Comparison of ENCODE assay signal across 2 cellular contexts in the genomic region with DNA sequence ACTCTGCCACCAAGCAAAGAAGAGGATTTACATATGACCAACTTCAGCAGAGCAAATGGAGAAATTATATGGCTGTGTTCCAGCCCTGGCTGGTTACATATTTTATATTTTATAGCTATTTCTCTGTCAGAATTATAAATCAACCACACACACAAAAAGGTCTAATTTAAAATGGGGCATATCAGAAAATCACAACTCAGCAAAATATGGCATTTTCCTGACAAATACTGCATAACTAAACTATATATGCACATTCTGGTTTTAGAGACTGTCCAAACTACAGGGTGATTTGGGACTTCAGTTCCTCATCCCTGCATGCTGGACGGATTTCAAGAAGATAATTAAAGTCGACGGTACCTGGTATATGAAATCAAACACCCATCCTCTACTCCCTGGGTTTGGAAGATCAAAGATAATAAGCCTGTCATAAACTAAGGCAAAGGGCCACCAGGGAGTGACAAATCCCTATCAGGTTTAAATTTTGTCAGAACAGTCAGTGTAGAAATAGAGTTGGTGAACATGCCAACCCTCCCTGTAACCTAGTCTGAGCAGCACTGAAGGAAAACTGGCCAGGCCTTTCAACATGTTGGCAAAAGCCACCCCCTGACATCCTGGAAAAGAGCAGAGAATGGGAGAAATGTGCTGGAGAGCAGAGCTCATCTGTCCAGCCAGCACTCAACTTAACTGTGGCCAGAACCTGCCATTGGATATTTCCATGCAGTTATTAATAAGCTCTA.
A peak's percentile ranks its signal among the peaks of the same experiment; 100 is the strongest.
TF ChIP-seq lines count a peak whose summit lies in the region.

No MANE protein-coding gene starts in this region.

TF ChIP-seq in IMR-90, 13 proteins besides CTCF, POLR2A, EP300 and RAD21:
- TF ChIP-seq MAFK (IDR thresholded peaks at IDR 0.05; ENCODE audit: low read depth, low read length), result peak; percentile 73
- TF ChIP-seq, protein P1, sequence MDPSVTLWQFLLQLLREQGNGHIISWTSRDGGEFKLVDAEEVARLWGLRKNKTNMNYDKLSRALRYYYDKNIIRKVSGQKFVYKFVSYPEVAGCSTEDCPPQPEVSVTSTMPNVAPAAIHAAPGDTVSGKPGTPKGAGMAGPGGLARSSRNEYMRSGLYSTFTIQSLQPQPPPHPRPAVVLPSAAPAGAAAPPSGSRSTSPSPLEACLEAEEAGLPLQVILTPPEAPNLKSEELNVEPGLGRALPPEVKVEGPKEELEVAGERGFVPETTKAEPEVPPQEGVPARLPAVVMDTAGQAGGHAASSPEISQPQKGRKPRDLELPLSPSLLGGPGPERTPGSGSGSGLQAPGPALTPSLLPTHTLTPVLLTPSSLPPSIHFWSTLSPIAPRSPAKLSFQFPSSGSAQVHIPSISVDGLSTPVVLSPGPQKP (IDR thresholded peaks at IDR 0.05; ENCODE audit: borderline replicate concordance, low read depth, low read length), result no peak

TF ChIP-seq in HepG2, 621 proteins besides CTCF, POLR2A, EP300 and RAD21:
- TF ChIP-seq TEAD3 (CRISPR knock-in tag; optimal IDR thresholded peaks at IDR 0.05; ENCODE audit: borderline replicate concordance) (no peak), ATF7-NPFF (CRISPR knock-in tag; IDR thresholded peaks at IDR 0.05; ENCODE audit: low read depth) (no peak), SMC3 (IDR thresholded peaks at IDR 0.05; ENCODE audit: low read length) (0 out of 2 replicates have a peak, but pooled peaks have one; percentile 7), TMF1 (CRISPR knock-in tag; IDR thresholded peaks at IDR 0.05; ENCODE audit: low read depth) (no peak), MTF1 (CRISPR knock-in tag; IDR thresholded peaks at IDR 0.05) (no peak), LCORL (IDR thresholded peaks at IDR 0.05) (no peak), LCORL (CRISPR knock-in tag; IDR thresholded peaks at IDR 0.05) (no peak), ZNF12 (CRISPR knock-in tag; IDR thresholded peaks at IDR 0.05) (no peak), NBN (conservative IDR thresholded peaks at IDR 0.05) (no peak), NFE2L1 (CRISPR knock-in tag; IDR thresholded peaks at IDR 0.05; ENCODE audit: borderline replicate concordance) (no peak), ZNF75D (CRISPR knock-in tag; IDR thresholded peaks at IDR 0.05; ENCODE audit: borderline replicate concordance) (no peak), MAFF (IDR thresholded peaks at IDR 0.05; ENCODE audit: low read depth, low read length) (peak; percentile 84), MAFK (conservative IDR thresholded peaks at IDR 0.05 in 1 of 2, IDR thresholded peaks at IDR 0.05 in 1 of 2; ENCODE audit: low read length in 2 of 2) (peak; percentile 78 to 88), NR1H2 (CRISPR knock-in tag; IDR thresholded peaks at IDR 0.05; ENCODE audit: borderline replicate concordance, low read depth) (no peak), ZNF558 (CRISPR knock-in tag; IDR thresholded peaks at IDR 0.05; ENCODE audit: borderline replicate concordance) (no peak), CEBPG (CRISPR knock-in tag; IDR thresholded peaks at IDR 0.05) (no peak), RARG (CRISPR knock-in tag; IDR thresholded peaks at IDR 0.05; ENCODE audit: low read depth) (no peak), TAF15 (IDR thresholded peaks at IDR 0.05; ENCODE audit: low read depth, low read length, poor library complexity, severe bottlenecking) (no peak), PPARG (CRISPR knock-in tag; conservative IDR thresholded peaks at IDR 0.05) (no peak), SP4 (CRISPR knock-in tag; IDR thresholded peaks at IDR 0.05) (no peak), TP53 (CRISPR knock-in tag; conservative IDR thresholded peaks at IDR 0.05) (no peak), STAG1 (CRISPR knock-in tag; IDR thresholded peaks at IDR 0.05) (peak; percentile 36)
- TF ChIP-seq, protein P2, sequence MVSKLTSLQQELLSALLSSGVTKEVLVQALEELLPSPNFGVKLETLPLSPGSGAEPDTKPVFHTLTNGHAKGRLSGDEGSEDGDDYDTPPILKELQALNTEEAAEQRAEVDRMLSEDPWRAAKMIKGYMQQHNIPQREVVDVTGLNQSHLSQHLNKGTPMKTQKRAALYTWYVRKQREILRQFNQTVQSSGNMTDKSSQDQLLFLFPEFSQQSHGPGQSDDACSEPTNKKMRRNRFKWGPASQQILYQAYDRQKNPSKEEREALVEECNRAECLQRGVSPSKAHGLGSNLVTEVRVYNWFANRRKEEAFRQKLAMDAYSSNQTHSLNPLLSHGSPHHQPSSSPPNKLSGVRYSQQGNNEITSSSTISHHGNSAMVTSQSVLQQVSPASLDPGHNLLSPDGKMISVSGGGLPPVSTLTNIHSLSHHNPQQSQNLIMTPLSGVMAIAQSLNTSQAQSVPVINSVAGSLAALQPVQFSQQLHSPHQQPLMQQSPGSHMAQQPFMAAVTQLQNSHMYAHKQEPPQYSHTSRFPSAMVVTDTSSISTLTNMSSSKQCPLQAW (CRISPR knock-in tag; IDR thresholded peaks at IDR 0.05), result no peak
- TF ChIP-seq, protein P3, sequence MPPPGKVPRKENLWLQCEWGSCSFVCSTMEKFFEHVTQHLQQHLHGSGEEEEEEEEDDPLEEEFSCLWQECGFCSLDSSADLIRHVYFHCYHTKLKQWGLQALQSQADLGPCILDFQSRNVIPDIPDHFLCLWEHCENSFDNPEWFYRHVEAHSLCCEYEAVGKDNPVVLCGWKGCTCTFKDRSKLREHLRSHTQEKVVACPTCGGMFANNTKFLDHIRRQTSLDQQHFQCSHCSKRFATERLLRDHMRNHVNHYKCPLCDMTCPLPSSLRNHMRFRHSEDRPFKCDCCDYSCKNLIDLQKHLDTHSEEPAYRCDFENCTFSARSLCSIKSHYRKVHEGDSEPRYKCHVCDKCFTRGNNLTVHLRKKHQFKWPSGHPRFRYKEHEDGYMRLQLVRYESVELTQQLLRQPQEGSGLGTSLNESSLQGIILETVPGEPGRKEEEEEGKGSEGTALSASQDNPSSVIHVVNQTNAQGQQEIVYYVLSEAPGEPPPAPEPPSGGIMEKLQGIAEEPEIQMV (CRISPR knock-in tag; IDR thresholded peaks at IDR 0.05; ENCODE audit: low read depth), result no peak
- TF ChIP-seq, protein P4, sequence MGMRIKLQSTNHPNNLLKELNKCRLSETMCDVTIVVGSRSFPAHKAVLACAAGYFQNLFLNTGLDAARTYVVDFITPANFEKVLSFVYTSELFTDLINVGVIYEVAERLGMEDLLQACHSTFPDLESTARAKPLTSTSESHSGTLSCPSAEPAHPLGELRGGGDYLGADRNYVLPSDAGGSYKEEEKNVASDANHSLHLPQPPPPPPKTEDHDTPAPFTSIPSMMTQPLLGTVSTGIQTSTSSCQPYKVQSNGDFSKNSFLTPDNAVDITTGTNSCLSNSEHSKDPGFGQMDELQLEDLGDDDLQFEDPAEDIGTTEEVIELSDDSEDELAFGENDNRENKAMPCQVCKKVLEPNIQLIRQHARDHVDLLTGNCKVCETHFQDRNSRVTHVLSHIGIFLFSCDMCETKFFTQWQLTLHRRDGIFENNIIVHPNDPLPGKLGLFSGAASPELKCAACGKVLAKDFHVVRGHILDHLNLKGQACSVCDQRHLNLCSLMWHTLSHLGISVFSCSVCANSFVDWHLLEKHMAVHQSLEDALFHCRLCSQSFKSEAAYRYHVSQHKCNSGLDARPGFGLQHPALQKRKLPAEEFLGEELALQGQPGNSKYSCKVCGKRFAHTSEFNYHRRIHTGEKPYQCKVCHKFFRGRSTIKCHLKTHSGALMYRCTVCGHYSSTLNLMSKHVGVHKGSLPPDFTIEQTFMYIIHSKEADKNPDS (CRISPR knock-in tag; IDR thresholded peaks at IDR 0.05), result no peak
- TF ChIP-seq, protein P5, sequence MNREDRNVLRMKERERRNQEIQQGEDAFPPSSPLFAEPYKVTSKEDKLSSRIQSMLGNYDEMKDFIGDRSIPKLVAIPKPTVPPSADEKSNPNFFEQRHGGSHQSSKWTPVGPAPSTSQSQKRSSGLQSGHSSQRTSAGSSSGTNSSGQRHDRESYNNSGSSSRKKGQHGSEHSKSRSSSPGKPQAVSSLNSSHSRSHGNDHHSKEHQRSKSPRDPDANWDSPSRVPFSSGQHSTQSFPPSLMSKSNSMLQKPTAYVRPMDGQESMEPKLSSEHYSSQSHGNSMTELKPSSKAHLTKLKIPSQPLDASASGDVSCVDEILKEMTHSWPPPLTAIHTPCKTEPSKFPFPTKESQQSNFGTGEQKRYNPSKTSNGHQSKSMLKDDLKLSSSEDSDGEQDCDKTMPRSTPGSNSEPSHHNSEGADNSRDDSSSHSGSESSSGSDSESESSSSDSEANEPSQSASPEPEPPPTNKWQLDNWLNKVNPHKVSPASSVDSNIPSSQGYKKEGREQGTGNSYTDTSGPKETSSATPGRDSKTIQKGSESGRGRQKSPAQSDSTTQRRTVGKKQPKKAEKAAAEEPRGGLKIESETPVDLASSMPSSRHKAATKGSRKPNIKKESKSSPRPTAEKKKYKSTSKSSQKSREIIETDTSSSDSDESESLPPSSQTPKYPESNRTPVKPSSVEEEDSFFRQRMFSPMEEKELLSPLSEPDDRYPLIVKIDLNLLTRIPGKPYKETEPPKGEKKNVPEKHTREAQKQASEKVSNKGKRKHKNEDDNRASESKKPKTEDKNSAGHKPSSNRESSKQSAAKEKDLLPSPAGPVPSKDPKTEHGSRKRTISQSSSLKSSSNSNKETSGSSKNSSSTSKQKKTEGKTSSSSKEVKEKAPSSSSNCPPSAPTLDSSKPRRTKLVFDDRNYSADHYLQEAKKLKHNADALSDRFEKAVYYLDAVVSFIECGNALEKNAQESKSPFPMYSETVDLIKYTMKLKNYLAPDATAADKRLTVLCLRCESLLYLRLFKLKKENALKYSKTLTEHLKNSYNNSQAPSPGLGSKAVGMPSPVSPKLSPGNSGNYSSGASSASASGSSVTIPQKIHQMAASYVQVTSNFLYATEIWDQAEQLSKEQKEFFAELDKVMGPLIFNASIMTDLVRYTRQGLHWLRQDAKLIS (CRISPR knock-in tag; IDR thresholded peaks at IDR 0.05), result no peak
- TF ChIP-seq, protein P6, sequence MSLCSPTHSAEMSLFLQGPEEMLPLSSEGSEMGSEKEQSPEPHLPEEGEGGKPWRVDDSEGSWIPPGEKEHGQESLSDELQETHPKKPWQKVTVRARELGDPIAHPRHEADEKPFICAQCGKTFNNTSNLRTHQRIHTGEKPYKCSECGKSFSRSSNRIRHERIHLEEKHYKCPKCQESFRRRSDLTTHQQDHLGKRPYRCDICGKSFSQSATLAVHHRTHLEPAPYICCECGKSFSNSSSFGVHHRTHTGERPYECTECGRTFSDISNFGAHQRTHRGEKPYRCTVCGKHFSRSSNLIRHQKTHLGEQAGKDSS (CRISPR knock-in tag; IDR thresholded peaks at IDR 0.05; ENCODE audit: borderline replicate concordance, low read depth), result no peak
- TF ChIP-seq, protein P7, sequence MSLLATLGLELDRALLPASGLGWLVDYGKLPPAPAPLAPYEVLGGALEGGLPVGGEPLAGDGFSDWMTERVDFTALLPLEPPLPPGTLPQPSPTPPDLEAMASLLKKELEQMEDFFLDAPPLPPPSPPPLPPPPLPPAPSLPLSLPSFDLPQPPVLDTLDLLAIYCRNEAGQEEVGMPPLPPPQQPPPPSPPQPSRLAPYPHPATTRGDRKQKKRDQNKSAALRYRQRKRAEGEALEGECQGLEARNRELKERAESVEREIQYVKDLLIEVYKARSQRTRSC (CRISPR knock-in tag; IDR thresholded peaks at IDR 0.05; ENCODE audit: low read depth), result no peak
- TF ChIP-seq, protein P8, sequence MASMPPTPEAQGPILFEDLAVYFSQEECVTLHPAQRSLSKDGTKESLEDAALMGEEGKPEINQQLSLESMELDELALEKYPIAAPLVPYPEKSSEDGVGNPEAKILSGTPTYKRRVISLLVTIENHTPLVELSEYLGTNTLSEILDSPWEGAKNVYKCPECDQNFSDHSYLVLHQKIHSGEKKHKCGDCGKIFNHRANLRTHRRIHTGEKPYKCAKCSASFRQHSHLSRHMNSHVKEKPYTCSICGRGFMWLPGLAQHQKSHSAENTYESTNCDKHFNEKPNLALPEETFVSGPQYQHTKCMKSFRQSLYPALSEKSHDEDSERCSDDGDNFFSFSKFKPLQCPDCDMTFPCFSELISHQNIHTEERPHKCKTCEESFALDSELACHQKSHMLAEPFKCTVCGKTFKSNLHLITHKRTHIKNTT (CRISPR knock-in tag; IDR thresholded peaks at IDR 0.05), result no peak
